ENCODE assay signal across 17 cellular contexts in the genomic region with DNA sequence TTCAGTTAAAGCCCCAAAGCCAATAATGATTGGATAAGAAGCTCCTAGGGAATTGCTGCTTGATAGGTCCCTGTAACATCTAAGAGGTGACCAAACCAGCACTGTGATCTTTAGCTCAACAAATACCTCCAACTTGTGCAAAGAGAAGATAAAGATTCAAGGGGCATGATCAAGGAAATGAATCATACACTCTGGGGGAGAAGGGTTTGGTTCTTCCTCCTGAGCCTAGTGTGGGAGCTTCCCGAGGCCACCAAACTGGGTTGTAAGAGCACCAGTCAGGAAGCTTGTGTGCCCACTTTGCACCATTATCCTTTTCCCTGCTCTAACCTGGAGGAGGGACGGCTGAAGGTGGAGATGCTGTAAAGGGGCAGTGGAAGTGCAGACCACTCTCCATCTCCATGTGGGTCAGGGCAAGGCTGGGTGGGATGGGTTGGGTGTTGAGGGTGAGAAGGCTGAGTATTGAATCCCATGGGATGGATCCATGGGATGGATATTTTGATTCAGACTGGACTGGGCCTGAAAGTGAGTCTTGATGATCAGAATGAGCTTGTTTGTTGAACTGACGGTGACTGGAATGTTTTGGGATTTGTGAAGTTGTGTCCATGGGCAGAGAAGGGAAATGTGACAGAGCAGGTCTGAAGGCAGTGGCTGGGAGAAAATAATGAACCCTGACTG. TPM values are rescaled to one million over a fixed set of nuclear protein-coding genes. Genes with fewer than 3 reads are reported as not detected.
DNase-seq lines count a peak whose midpoint lies in the region; ATAC-seq and FAIRE-seq lines count a peak whose summit lies in the region.
"Had no signal": no experiment of that assay in that cellular context is flagged by ENCODE, and none has a peak within 500 bp of the region (broad histone marks: within the 10 kb centered on the region; RNA-seq: fewer than 3 reads in every experiment).

No MANE protein-coding gene starts in this region.

- H3K9me3 Mint-ChIP-seq in central memory CD8-positive, alpha-beta T cell = no peaks in the 10 kb centered on the region

- FAIRE-seq in RCC 7860 (lab: Jason Lieb, UNC) = no peak
- FAIRE-seq: colon, kidney had no signal

- no peaks in the 10 kb centered on the region for H3K27me3 Mint-ChIP-seq in central memory CD8-positive, alpha-beta T cell

- no peak overlapping the region for H3K4me3 Mint-ChIP-seq in central memory CD8-positive, alpha-beta T cell
- H3K4me3 Mint-ChIP-seq: activated naive CD4-positive, alpha-beta T cell treated with anti-CD3 and anti-CD28 coated beads for 36 hours had no signal

- H3K4me1 Mint-ChIP-seq in central memory CD8-positive, alpha-beta T cell = peaks cover 48% of the 10 kb centered on the region

- no peak for ATAC-seq in central memory CD8-positive, alpha-beta T cell (replicated peaks; ENCODE audit: extremely low read depth, poor library complexity, severe bottlenecking)
- ATAC-seq in GM18907 (IDR thresholded peaks at IDR 0.05; ENCODE audit: unreplicated experiment) (no peak), HG02852 (IDR thresholded peaks at IDR 0.05; ENCODE audit: unreplicated experiment) (no peak), HG03039 (IDR thresholded peaks at IDR 0.05; ENCODE audit: unreplicated experiment) (no peak)

- peaks cover 1% of the 10 kb centered on the region for H3K36me3 Mint-ChIP-seq in central memory CD8-positive, alpha-beta T cell (ENCODE audit: insufficient read depth)

- H3K27ac Mint-ChIP-seq in central memory CD8-positive, alpha-beta T cell (ENCODE audit: low read depth) = peak overlapping the region; percentile 14
- H3K27ac Mint-ChIP-seq: activated naive CD4-positive, alpha-beta T cell treated with anti-CD3 and anti-CD28 coated beads for 36 hours had no signal

- DNase-seq in A172 (ENCODE audit: low spot score) (peak; percentile 30), EH (ENCODE audit: low read depth) (peak; percentile 61), RCC 7860 (ENCODE audit: low spot score) (peak; percentile 37), SW 1271 (lab: John Stamatoyannopoulos, UW) (no peak)
- DNase-seq in central memory CD8-positive, alpha-beta T cell (ENCODE audit: low spot score in 2 of 2) = no peak
- DNase-seq: activated CD4-positive, alpha-beta T cell treated with anti-CD3 and anti-CD28 coated beads for 48 hours; activated naive CD4-positive, alpha-beta T cell treated with anti-CD3 and anti-CD28 coated beads for 36 hours; BE2C; kidney; NCI-H1436; NCI-H524; retina; stimulated activated CD4-positive, alpha-beta T cell treated with anti-CD3 and anti-CD28 coated beads, Interleukin-4, amount 100 ng/mL, for 24 hours had no signal

RNA-seq across cellular contexts. Expression of a gene that starts 49.1 kb away (rescaled TPM):
- 2.7 and 5.6 TPM in 2 replicates for total RNA-seq in A172 (2014; rRNA removed; shearing (Covaris generic))

Comparison
In these comparisons a context has a peak if more than half of its experiments do, and no peak if none do; other contexts are left out.
1. DNase-seq: peak in A172 (single experiment), EH (single experiment) and RCC 7860 (single experiment); none in central memory CD8-positive, alpha-beta T cell (0 of 2) and SW 1271 (0 of 2).